Comparison of ENCODE assay signal across 16 cellular contexts in the genomic region with DNA sequence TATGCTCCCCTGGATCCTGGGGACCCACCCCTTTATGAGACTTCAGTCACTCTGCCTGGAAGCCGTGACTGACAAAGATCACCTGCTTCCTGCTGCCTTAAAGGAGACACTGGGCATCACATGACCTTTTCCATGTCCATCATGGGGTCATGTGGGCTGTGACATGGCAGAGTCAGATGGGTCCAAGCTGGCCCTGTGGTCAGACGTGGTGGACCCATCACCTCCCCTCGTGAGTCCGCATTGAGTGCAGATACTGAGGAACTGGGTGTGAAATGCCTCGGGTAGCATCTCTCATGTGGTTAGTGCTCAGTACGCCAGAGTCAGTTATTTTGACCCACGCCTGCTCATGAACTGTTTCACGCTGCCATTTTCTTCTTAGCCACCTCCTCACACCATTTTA. TPM values are rescaled to one million over a fixed set of nuclear protein-coding genes. Genes with fewer than 3 reads are reported as not detected.
A peak's percentile ranks its signal among the peaks of the same experiment; 100 is the strongest.
DNase-seq lines count a peak whose midpoint lies in the region; ATAC-seq and TF ChIP-seq lines count a peak whose summit lies in the region.
"Had no signal": no experiment of that assay in that cellular context is flagged by ENCODE, and none has a peak within 500 bp of the region (broad histone marks: within the 10 kb centered on the region; RNA-seq: fewer than 3 reads in every experiment).

No MANE protein-coding gene starts in this region.

- peaks cover 11% of the 10 kb centered on the region for H3K36me3 ChIP-seq in BLaER1
- no peaks in the 10 kb centered on the region for H3K36me3 ChIP-seq in Karpas-422 (ENCODE audit: insufficient read depth, low read length)
- H3K36me3 ChIP-seq in osteoblast (ENCODE audit: insufficient read depth, low read length) = no peaks in the 10 kb centered on the region
- H3K36me3 ChIP-seq in neural progenitor cell = no peaks in the 10 kb centered on the region
- H3K36me3 ChIP-seq: HAP-1 had no signal

- peak overlapping the region in 3 of 5 experiments; percentile 18 to 91 (median 91) for H3K27ac Mint-ChIP-seq in brain
- no peak overlapping the region for H3K27ac Mint-ChIP-seq in neural progenitor cell

- H3K4me1 Mint-ChIP-seq in brain = peaks cover 53% of the 10 kb centered on the region
- H3K4me1 Mint-ChIP-seq in neural progenitor cell = peaks cover 22% of the 10 kb centered on the region

- H3K27ac ChIP-seq in BLaER1 = peak overlapping the region; percentile 89
- peak overlapping the region; percentile 88 for H3K27ac ChIP-seq in Karpas-422 (ENCODE audit: low read length)
- no peak overlapping the region for H3K27ac ChIP-seq in osteoblast (ENCODE audit: low read depth, low read length)
- H3K27ac ChIP-seq in neural progenitor cell = no peak overlapping the region

- H3K4me3 ChIP-seq in BLaER1 (no peak overlapping the region), Karpas-422 (ENCODE audit: low read length) (no peak overlapping the region), osteoblast (ENCODE audit: insufficient read depth, low read length) (no peak overlapping the region), neural progenitor cell (no peak overlapping the region)
- H3K4me3 ChIP-seq: HAP-1 had no signal

- no peaks in the 10 kb centered on the region for H3K36me3 Mint-ChIP-seq in brain
- H3K36me3 Mint-ChIP-seq in neural progenitor cell = no peaks in the 10 kb centered on the region
- H3K36me3 Mint-ChIP-seq: IgD-negative memory B cell had no signal

- peak overlapping the region; percentile 97 for H3K4me2 ChIP-seq in BLaER1
- peak overlapping the region; percentile 60 for H3K4me2 ChIP-seq in Karpas-422 (ENCODE audit: low read depth, low read length, poor library complexity, severe bottlenecking)
- H3K4me2 ChIP-seq in osteoblast (ENCODE audit: insufficient read depth, low read length) = no peak overlapping the region
- no peak overlapping the region for H3K4me2 ChIP-seq in neural progenitor cell

- H3F3A ChIP-seq in neural progenitor cell (ENCODE audit: low read depth) = no peaks in the 10 kb centered on the region

- H3K9me3 Mint-ChIP-seq in brain (no peaks in the 10 kb centered on the region), neural progenitor cell (no peaks in the 10 kb centered on the region)
- H3K9me3 Mint-ChIP-seq: CD8-positive, alpha-beta memory T cell; IgD-negative memory B cell had no signal

- no peak overlapping the region for H3K4me3 Mint-ChIP-seq in brain
- H3K4me3 Mint-ChIP-seq in neural progenitor cell = no peak overlapping the region
- H3K4me3 Mint-ChIP-seq: CD8-positive, alpha-beta memory T cell had no signal

- TF ChIP-seq CTCF in brain (conservative IDR thresholded peaks at IDR 0.05) = no peak
- TF ChIP-seq CTCF in osteoblast (IDR thresholded peaks at IDR 0.05; ENCODE audit: extremely low read depth, low read depth, low read length) = no peak
- TF ChIP-seq CTCF in neural progenitor cell (IDR thresholded peaks at IDR 0.05) = no peak

- H2AFZ ChIP-seq in Karpas-422 (ENCODE audit: low read length) (no peak overlapping the region), osteoblast (ENCODE audit: low read length) (no peak overlapping the region), neural progenitor cell (replicated peaks) (no peak overlapping the region)

- H3K79me2 ChIP-seq in Karpas-422 (ENCODE audit: low read length) (peaks cover 53% of the 10 kb centered on the region), osteoblast (ENCODE audit: insufficient read depth, low read length) (peaks cover 91% of the 10 kb centered on the region), neural progenitor cell (ENCODE audit: low read depth) (peaks cover 46% of the 10 kb centered on the region)

- H4K20me1 ChIP-seq in BLaER1 = peaks cover 54% of the 10 kb centered on the region
- no peaks in the 10 kb centered on the region for H4K20me1 ChIP-seq in Karpas-422 (ENCODE audit: insufficient read depth, low read depth, low read length)
- H4K20me1 ChIP-seq in osteoblast (ENCODE audit: insufficient read depth, low read length) = peaks cover 56% of the 10 kb centered on the region
- H4K20me1 ChIP-seq in neural progenitor cell (ENCODE audit: low read depth) = peaks cover 94% of the 10 kb centered on the region

- no peaks in the 10 kb centered on the region for H3K9me3 ChIP-seq in BLaER1
- no peaks in the 10 kb centered on the region for H3K9me3 ChIP-seq in Karpas-422 (ENCODE audit: low read length)
- H3K9me3 ChIP-seq in osteoblast (ENCODE audit: low read depth, low read length) = no peaks in the 10 kb centered on the region
- H3K9me3 ChIP-seq in neural progenitor cell (ENCODE audit: low read depth) = no peaks in the 10 kb centered on the region
- H3K9me3 ChIP-seq: HAP-1 had no signal

- no peaks in the 10 kb centered on the region for H3K27me3 Mint-ChIP-seq in brain
- peaks cover 6% of the 10 kb centered on the region for H3K27me3 Mint-ChIP-seq in neural progenitor cell (ENCODE audit: insufficient read depth, low read depth)
- H3K27me3 Mint-ChIP-seq: CD8-positive, alpha-beta memory T cell had no signal

- H3K9ac ChIP-seq in BLaER1 = peak overlapping the region; percentile 53
- H3K9ac ChIP-seq in Karpas-422 (ENCODE audit: low read length) = peak overlapping the region; percentile 40
- no peak overlapping the region for H3K9ac ChIP-seq in neural progenitor cell

- H3K27me3 ChIP-seq in BLaER1 (no peaks in the 10 kb centered on the region), Karpas-422 (ENCODE audit: low read length) (no peaks in the 10 kb centered on the region), osteoblast (ENCODE audit: insufficient read depth, low read length) (no peaks in the 10 kb centered on the region), neural progenitor cell (no peaks in the 10 kb centered on the region)

- no peak for ATAC-seq in HG03565 (IDR thresholded peaks at IDR 0.05; ENCODE audit: unreplicated experiment)
- ATAC-seq in HG03097 (IDR thresholded peaks at IDR 0.05; ENCODE audit: low FRiP score, unreplicated experiment) = no peak
- ATAC-seq: PC-3 had no signal

- no peak for DNase-seq in Karpas-422
- DNase-seq in osteoblast (ENCODE audit: insufficient read length, low spot score, missing footprints) = peak; percentile 37
- DNase-seq in neural progenitor cell (ENCODE audit: low spot score) = no peak
- DNase-seq: AML-193; CD8-positive, alpha-beta memory T cell; NCI-H146; NCI-H2107; NCI-H226; NK-92 treated with Interleukin-12 subunit alpha and Interleukin-12 subunit beta, amount 100 ng/mL, for 24 hours; PC-3 had no signal

- H3K4me1 ChIP-seq in BLaER1 (peaks cover 90% of the 10 kb centered on the region), Karpas-422 (ENCODE audit: low read length) (peaks cover 80% of the 10 kb centered on the region), osteoblast (ENCODE audit: insufficient read depth, low read length) (peaks cover 3% of the 10 kb centered on the region), neural progenitor cell (peaks cover 24% of the 10 kb centered on the region)
- H3K4me1 ChIP-seq: HAP-1 had no signal

- H3K9me2 ChIP-seq in Karpas-422 (replicated peaks; ENCODE audit: insufficient read depth, low read length) = no peaks in the 10 kb centered on the region

RNA-seq across cellular contexts. Expression of a gene that starts 27.1 kb away (rescaled TPM):
- total RNA-seq in Karpas-422 (2014; rRNA removed; shearing (Covaris generic); ENCODE audit: low replicate concordance) = 1.2 TPM in 1 of 2 replicates, not detected in the other
- polyA plus RNA-seq in brain (ENCODE audit: insufficient read depth, low read depth, low replicate concordance) = 0.42 TPM
- 0.29 TPM in 1 of 2 replicates, not detected in the other for total RNA-seq in osteoblast
- 0.02 and 0.19 TPM in 2 replicates for total RNA-seq in neural progenitor cell (ENCODE audit: low replicate concordance)
- polyA plus RNA-seq: IgD-negative memory B cell had no signal

RNA-seq across cellular contexts. Expression of a gene that starts 40.7 kb away (rescaled TPM):
- total RNA-seq in Karpas-422 (2014; rRNA removed; shearing (Covaris generic); ENCODE audit: low replicate concordance) = 8.0 and 21.0 TPM in 2 replicates
- polyA plus RNA-seq in brain (ENCODE audit: insufficient read depth, low read depth, low replicate concordance) = 59.2 TPM
- total RNA-seq in osteoblast (43.9 and 53.6 TPM in 2 replicates), neural progenitor cell (ENCODE audit: low replicate concordance) (8.1 and 34.1 TPM in 2 replicates)

RNA-seq across cellular contexts. Expression of a gene that starts 44.4 kb away (rescaled TPM):
- total RNA-seq in Karpas-422 (2014; rRNA removed; shearing (Covaris generic); ENCODE audit: low replicate concordance) = 32.2 and 62.8 TPM in 2 replicates
- 69.4 TPM for polyA plus RNA-seq in brain (ENCODE audit: insufficient read depth, low read depth, low replicate concordance)
- total RNA-seq in osteoblast (13.8 and 17.4 TPM in 2 replicates), neural progenitor cell (ENCODE audit: low replicate concordance) (24.7 and 55.1 TPM in 2 replicates)

RNA-seq across cellular contexts. Expression of a gene that starts 44.9 kb away (rescaled TPM):
- total RNA-seq in Karpas-422 (2014; rRNA removed; shearing (Covaris generic); ENCODE audit: low replicate concordance) = 4.4 and 8.5 TPM in 2 replicates
- polyA plus RNA-seq in brain (ENCODE audit: insufficient read depth, low read depth, low replicate concordance) = 10.2 TPM
- 7.2 and 10.0 TPM in 2 replicates for total RNA-seq in osteoblast
- 2.0 and 3.8 TPM in 2 replicates for total RNA-seq in neural progenitor cell (ENCODE audit: low replicate concordance)

RNA-seq across cellular contexts. Expression of a gene that starts 54.6 kb away (rescaled TPM):
- total RNA-seq in Karpas-422 (2014; rRNA removed; shearing (Covaris generic); ENCODE audit: low replicate concordance) = 85.2 and 91.1 TPM in 2 replicates
- polyA plus RNA-seq in brain (ENCODE audit: insufficient read depth, low read depth, low replicate concordance) = 20.6 TPM
- total RNA-seq in osteoblast (8.3 and 14.8 TPM in 2 replicates), neural progenitor cell (ENCODE audit: low replicate concordance) (7.3 and 32.6 TPM in 2 replicates)

Comparison
In these comparisons a context has a peak if more than half of its experiments do, and no peak if none do; other contexts are left out.
1. H3K27ac ChIP-seq: peak in BLaER1 (single experiment) and Karpas-422 (single experiment); none in osteoblast (single experiment) and neural progenitor cell (single experiment).
2. H3K4me2 ChIP-seq: peak in BLaER1 (single experiment) and Karpas-422 (single experiment); none in osteoblast (single experiment) and neural progenitor cell (single experiment).